In the genomic region with DNA sequence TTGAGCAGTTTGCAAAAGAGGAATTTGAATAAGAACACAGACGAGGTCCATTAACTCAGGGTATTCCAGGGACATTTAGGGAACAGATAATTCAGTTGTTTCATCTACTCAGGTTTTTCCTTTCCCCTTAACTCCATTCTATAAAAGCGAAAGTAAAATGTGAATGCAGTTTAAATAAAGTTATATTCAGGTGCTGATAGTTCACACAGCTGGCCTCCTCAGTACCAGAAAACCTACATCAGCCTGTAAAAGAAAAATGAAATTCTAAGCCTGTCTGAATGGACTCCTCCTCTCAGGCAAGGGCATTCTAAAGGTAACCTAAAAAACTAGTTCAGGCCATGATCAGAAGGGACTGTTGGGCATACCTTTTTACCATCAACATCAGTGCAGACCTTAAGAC, we compare ENCODE assay signal across 1 cellular context.
TF ChIP-seq lines count a peak whose summit lies in the region.

No MANE protein-coding gene starts in this region.

TF ChIP-seq in WTC11, 78 proteins besides CTCF, POLR2A, EP300 and RAD21 (continued from another document):
- TF ChIP-seq, protein P1, sequence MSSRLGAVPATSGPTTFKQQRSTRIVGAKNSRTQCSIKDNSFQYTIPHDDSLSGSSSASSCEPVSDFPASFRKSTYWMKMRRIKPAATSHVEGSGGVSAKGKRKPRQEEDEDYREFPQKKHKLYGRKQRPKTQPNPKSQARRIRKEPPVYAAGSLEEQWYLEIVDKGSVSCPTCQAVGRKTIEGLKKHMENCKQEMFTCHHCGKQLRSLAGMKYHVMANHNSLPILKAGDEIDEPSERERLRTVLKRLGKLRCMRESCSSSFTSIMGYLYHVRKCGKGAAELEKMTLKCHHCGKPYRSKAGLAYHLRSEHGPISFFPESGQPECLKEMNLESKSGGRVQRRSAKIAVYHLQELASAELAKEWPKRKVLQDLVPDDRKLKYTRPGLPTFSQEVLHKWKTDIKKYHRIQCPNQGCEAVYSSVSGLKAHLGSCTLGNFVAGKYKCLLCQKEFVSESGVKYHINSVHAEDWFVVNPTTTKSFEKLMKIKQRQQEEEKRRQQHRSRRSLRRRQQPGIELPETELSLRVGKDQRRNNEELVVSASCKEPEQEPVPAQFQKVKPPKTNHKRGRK (CRISPR knock-in tag; IDR thresholded peaks at IDR 0.05; ENCODE audit: borderline replicate concordance) = no peak
- no peak for TF ChIP-seq RELA (CRISPR knock-in tag; IDR thresholded peaks at IDR 0.05; ENCODE audit: borderline replicate concordance)
- TF ChIP-seq SOX15 (CRISPR knock-in tag; IDR thresholded peaks at IDR 0.05) = no peak
- no peak for TF ChIP-seq NR3C1 (CRISPR knock-in tag; conservative IDR thresholded peaks at IDR 0.05; ENCODE audit: low read depth)
- TF ChIP-seq, protein P2, sequence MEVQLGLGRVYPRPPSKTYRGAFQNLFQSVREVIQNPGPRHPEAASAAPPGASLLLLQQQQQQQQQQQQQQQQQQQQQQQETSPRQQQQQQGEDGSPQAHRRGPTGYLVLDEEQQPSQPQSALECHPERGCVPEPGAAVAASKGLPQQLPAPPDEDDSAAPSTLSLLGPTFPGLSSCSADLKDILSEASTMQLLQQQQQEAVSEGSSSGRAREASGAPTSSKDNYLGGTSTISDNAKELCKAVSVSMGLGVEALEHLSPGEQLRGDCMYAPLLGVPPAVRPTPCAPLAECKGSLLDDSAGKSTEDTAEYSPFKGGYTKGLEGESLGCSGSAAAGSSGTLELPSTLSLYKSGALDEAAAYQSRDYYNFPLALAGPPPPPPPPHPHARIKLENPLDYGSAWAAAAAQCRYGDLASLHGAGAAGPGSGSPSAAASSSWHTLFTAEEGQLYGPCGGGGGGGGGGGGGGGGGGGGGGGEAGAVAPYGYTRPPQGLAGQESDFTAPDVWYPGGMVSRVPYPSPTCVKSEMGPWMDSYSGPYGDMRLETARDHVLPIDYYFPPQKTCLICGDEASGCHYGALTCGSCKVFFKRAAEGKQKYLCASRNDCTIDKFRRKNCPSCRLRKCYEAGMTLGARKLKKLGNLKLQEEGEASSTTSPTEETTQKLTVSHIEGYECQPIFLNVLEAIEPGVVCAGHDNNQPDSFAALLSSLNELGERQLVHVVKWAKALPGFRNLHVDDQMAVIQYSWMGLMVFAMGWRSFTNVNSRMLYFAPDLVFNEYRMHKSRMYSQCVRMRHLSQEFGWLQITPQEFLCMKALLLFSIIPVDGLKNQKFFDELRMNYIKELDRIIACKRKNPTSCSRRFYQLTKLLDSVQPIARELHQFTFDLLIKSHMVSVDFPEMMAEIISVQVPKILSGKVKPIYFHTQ (CRISPR knock-in tag; IDR thresholded peaks at IDR 0.05) = no peak
- no peak for TF ChIP-seq E2F1 (CRISPR knock-in tag; IDR thresholded peaks at IDR 0.05)
- TF ChIP-seq TCF7 (CRISPR knock-in tag; IDR thresholded peaks at IDR 0.05; ENCODE audit: low read depth) = no peak
- TF ChIP-seq, protein P3, sequence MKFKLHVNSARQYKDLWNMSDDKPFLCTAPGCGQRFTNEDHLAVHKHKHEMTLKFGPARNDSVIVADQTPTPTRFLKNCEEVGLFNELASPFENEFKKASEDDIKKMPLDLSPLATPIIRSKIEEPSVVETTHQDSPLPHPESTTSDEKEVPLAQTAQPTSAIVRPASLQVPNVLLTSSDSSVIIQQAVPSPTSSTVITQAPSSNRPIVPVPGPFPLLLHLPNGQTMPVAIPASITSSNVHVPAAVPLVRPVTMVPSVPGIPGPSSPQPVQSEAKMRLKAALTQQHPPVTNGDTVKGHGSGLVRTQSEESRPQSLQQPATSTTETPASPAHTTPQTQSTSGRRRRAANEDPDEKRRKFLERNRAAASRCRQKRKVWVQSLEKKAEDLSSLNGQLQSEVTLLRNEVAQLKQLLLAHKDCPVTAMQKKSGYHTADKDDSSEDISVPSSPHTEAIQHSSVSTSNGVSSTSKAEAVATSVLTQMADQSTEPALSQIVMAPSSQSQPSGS (CRISPR knock-in tag; IDR thresholded peaks at IDR 0.05; ENCODE audit: borderline replicate concordance, low read depth) = no peak
- TF ChIP-seq MYBL2 (CRISPR knock-in tag; IDR thresholded peaks at IDR 0.05) = no peak
